In the genomic region with DNA sequence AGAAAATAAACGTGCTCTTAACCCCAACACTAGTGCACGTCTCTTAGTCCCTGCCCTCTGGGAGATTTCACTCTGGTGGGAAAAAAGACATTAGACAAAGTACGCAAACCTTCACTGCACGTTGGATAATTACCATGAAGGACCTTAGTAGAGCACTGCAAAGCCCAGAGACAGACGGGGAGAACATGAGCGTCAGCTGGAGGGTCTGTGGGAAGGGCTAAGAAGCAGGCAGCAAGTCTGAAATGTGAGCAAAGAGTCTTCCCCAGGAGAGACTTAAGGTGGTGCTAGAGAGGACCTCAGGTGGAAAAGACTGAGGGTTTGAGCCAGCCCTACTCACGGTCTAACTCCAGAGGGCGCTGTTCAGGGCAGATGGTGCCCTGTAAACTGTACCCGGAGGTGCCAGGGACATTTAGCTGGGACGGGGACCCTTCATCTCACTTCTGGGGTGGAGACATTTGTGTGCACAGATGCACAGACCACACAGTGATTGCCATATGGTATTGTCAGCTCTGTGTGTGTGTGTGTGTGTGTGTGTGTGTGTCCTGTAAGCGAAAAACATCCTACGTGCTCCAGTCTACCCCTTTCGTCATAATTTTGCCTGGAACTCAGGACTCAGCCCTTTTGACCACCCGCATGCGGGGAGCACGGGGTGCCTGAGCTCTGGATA, we compare ENCODE assay signal across 8 cellular contexts. TPM values are rescaled to one million over a fixed set of nuclear protein-coding genes. Genes with fewer than 3 reads are reported as not detected.
A peak's percentile ranks its signal among the peaks of the same experiment; 100 is the strongest.
DNase-seq lines count a peak whose midpoint lies in the region; ATAC-seq, FAIRE-seq and TF ChIP-seq lines count a peak whose summit lies in the region.

No MANE protein-coding gene starts in this region.

- H3K36me3 ChIP-seq in heart left ventricle: no peaks in the 10 kb centered on the region
- no peaks in the 10 kb centered on the region for H3K36me3 ChIP-seq in right atrium auricular region
- H3K36me3 ChIP-seq in Peyer's patch: no peaks in the 10 kb centered on the region
- no peaks in the 10 kb centered on the region for H3K36me3 ChIP-seq in GM12878 (ENCODE audit: control insufficient read depth in 2 of 2, insufficient read depth in 2 of 2, low read length in 1 of 2)

- FAIRE-seq in GM12878 (lab: Jason Lieb, UNC) (peak; percentile 80), urothelium cell line (lab: Jason Lieb, UNC) (no peak)

- peaks cover 0 to 54% (median 14%) of the 10 kb centered on the region in 9 donors for H3K27me3 ChIP-seq in heart left ventricle
- no peaks in the 10 kb centered on the region for H3K27me3 ChIP-seq in right atrium auricular region
- H3K27me3 ChIP-seq in Peyer's patch: no peaks in the 10 kb centered on the region
- no peaks in the 10 kb centered on the region; a peak in 3 of 4 replicates for H3K27me3 ChIP-seq in GM12878 (replicated peaks in 1 of 2; ENCODE audit: control insufficient read depth in 2 of 2, insufficient read depth in 2 of 2, low read length in 1 of 2)

- TF ChIP-seq POLR2A in heart left ventricle (IDR thresholded peaks at IDR 0.05) (no peak), Peyer's patch (IDR thresholded peaks at IDR 0.05) (no peak), GM12878 (IDR thresholded peaks at IDR 0.05; ENCODE audit: low read depth, low read length) (no peak)

- H4K20me1 ChIP-seq in GM12878 (ENCODE audit: control insufficient read depth, insufficient read depth): no peaks in the 10 kb centered on the region

- TF ChIP-seq CTCF in heart left ventricle (IDR thresholded peaks at IDR 0.05): peak in 11 of 12 donors; percentile 18 to 57 (median 39)
- TF ChIP-seq CTCF in right atrium auricular region (IDR thresholded peaks at IDR 0.05): peak in 1 of 2 donors; percentile 58
- peak in 4 of 6 experiments; percentile 33 to 54 (median 49) for TF ChIP-seq CTCF in Peyer's patch (IDR thresholded peaks at IDR 0.05)
- TF ChIP-seq CTCF in GM12878 (IDR thresholded peaks at IDR 0.05 in 2 of 3, conservative IDR thresholded peaks at IDR 0.05 in 1 of 3; ENCODE audit: control insufficient read depth in 2 of 3, extremely low read depth in 1 of 3, insufficient read depth in 1 of 3, low read depth in 3 of 3, low read length in 3 of 3): peak; percentile 63 to 95 (median 86)

- TF ChIP-seq RAD21 in GM12878 (IDR thresholded peaks at IDR 0.05; ENCODE audit: insufficient read depth, low read depth, low read length): peak; percentile 31; the same call in 1 of the 2 replicates

- POLR2A ChIA-PET in GM12878 (lab: Charles Lee): interaction anchor here (0.6 to 1.2 kb wide), 4 partner anchors 14 to 41 kb away, joined by 3 to 6 read pairs (median 4); a partner anchor contains a TSS

- H3K79me2 ChIP-seq in GM12878 (ENCODE audit: control insufficient read depth, insufficient read depth, low read length): no peaks in the 10 kb centered on the region

- CTCF ChIA-PET in GM12878 (lab: Yijun Ruan, JAX): interaction anchor here (0.5 to 21.3 kb wide), 22 partner anchors 11 to 386 kb away, joined by 3 to 658 read pairs (median 4); a partner anchor contains a TSS

- DNase-seq in heart left ventricle (peak in 1 of 5 donors; percentile 20), right atrium auricular region (ENCODE audit: low spot score) (no peak), LoVo (ENCODE audit: low spot score) (peak; percentile 32), Peyer's patch (no peak), GM12878 (ENCODE audit: low read depth, low spot score) (peak; percentile 24), left colon (no peak), urothelium cell line (ENCODE audit: low spot score) (peak; percentile 84)

- H3K4me1 ChIP-seq in heart left ventricle (peaks cover 0 to 27% (median 8%) of the 10 kb centered on the region in 12 donors), right atrium auricular region (peaks cover 0 to 18% of the 10 kb centered on the region in 2 donors), Peyer's patch (peaks cover 0 to 9% (median 3%) of the 10 kb centered on the region in 4 donors), GM12878 (ENCODE audit: control insufficient read depth, insufficient read depth, low read length) (no peaks in the 10 kb centered on the region)

- no peak overlapping the region for H3K4me3 ChIP-seq in heart left ventricle
- H3K4me3 ChIP-seq in right atrium auricular region: no peak overlapping the region
- H3K4me3 ChIP-seq in Peyer's patch: no peak overlapping the region
- no peak overlapping the region for H3K4me3 ChIP-seq in GM12878

- ATAC-seq in heart left ventricle (peak in 3 of 4 donors; percentile 29 to 45 (median 31)), GM12878 (peak; percentile 88), left colon (peak; percentile 52), GM18858 (IDR thresholded peaks at IDR 0.05; ENCODE audit: unreplicated experiment) (no peak)

- H3K9me3 ChIP-seq in heart left ventricle (no peaks in the 10 kb centered on the region), right atrium auricular region (no peaks in the 10 kb centered on the region), Peyer's patch (no peaks in the 10 kb centered on the region), GM12878 (replicated peaks; ENCODE audit: control insufficient read depth, insufficient read depth, low read length) (no peaks in the 10 kb centered on the region)

- intact Hi-C loops in heart left ventricle (cut with DNase I): loop anchor here in 3 of 10 donors (10.0 kb wide), 3 partner anchors 51 to 251 kb away; a partner anchor contains a TSS
- intact Hi-C loops in GM12878 (cut with micrococcal nuclease; ENCODE audit: unreplicated experiment): no loop called here
- intact Hi-C loops in left colon (cut with DNase I, micrococcal nuclease): no loop called here

- H3K4me2 ChIP-seq in GM12878 (ENCODE audit: control insufficient read depth, insufficient read depth): no peak overlapping the region

- RAD21 ChIA-PET in GM12878 (lab: Charles Lee; ENCODE audit: unreplicated experiment): interaction anchor here (0.7 to 11.3 kb wide), 6 partner anchors 9 to 253 kb away, joined by 3 to 160 read pairs (median 8); no protein-coding TSS in a partner anchor

- SMC1A ChIA-PET in GM12878 (lab: Charles Lee; ENCODE audit: uncharacterized antibody, unreplicated experiment): interaction anchor here (0.6 to 1.4 kb wide), 5 partner anchors 9 to 141 kb away, joined by 3 to 5 read pairs (median 4); no protein-coding TSS in a partner anchor

- WGBS in heart left ventricle, 4 donors: 28 to 37% (median 36%) methylated on average over 12 to 16 of the region's 16 CpGs
- WGBS in GM12878 (ENCODE audit: insufficient coverage, insufficient replicate concordance, low lambda C conversion rate, missing lambda C conversion rate): 25% methylated on average over 15 of the region's 16 CpGs

- no peak overlapping the region for H2AFZ ChIP-seq in GM12878 (ENCODE audit: control insufficient read depth, low read depth, low read length)

- no peak for TF ChIP-seq EP300 in GM12878 (IDR thresholded peaks at IDR 0.05; ENCODE audit: borderline replicate concordance in 1 of 2, control insufficient read depth in 1 of 2, low read depth in 2 of 2, low read length in 2 of 2)

- in situ Hi-C loops in GM12878 (cut with MboI): no loop called here

- BruUV-seq in GM12878 (replicated peaks; lab: Mats Ljungman, UMichigan): no TSS peak

- H3K27ac ChIP-seq in heart left ventricle (no peak overlapping the region), right atrium auricular region (no peak overlapping the region), Peyer's patch (no peak overlapping the region), GM12878 (ENCODE audit: control insufficient read depth, insufficient read depth) (no peak overlapping the region)

- no peak overlapping the region for H3K9ac ChIP-seq in GM12878 (ENCODE audit: control insufficient read depth, insufficient read depth, low read length)

RNA-seq across cellular contexts. Expression of a gene that starts 9.9 kb away (rescaled TPM):
- total RNA-seq in heart left ventricle: 1 to 10 TPM in 2 of 9 donors, under 1 TPM in 7; 0.16 to 3.6 (median 0.33) TPM
- 1 to 10 TPM in 1 of 2 donors, under 1 TPM in 1; 0.76 to 5.3 TPM for polyA plus RNA-seq in heart left ventricle
- total RNA-seq in right atrium auricular region: 1 to 10 TPM in 1 of 2 donors, under 1 TPM in 1; 0.82 to 2.3 TPM
- under 1 TPM in 2 of 4 donors, not detected in 2; 0.27 to 0.66 TPM for total RNA-seq in Peyer's patch
- not detected in 2 replicates for total RNA-seq in GM12878 (2013; cell fraction: nucleolus; rRNA removed)
- total RNA-seq in GM12878 (2014; rRNA removed): not detected in 2 replicates
- total RNA-seq in GM12878 (2014; rRNA removed; fragmentation: Illumina TruSeq; extraction: Trizol): 0.04 TPM in 1 of 2 replicates, not detected in the other
- total RNA-seq in GM12878 (2021): not detected in 2 replicates
- polyA plus RNA-seq in GM12878 (2011; ENCODE audit: low read depth): not detected
- polyA plus RNA-seq in GM12878 (2011; rRNA removed): not detected in 2 replicates
- not detected in 2 replicates for polyA plus RNA-seq in GM12878 (2011; cell fraction: cytosol; rRNA removed)
- polyA plus RNA-seq in GM12878 (2011; cell fraction: nucleus; rRNA removed): not detected in 2 replicates
- polyA plus RNA-seq in GM12878 (2012): 0.04 TPM in 1 of 2 replicates, not detected in the other
- polyA plus RNA-seq in GM12878 (2014; fragmentation: Illumina TruSeq; extraction: Trizol): not detected in 2 replicates
- not detected for polyA plus RNA-seq in GM12878 (2014; fragmentation: Nextera tagmentation; extraction: Ambion mirVana)
- not detected in 2 replicates for polyA plus RNA-seq in GM12878 (2014; rRNA removed)
- not detected for polyA plus RNA-seq in GM12878 (2016; fragmentation: Nextera tagmentation; extraction: Ambion mirVana)
- polyA minus RNA-seq in GM12878 (2011; rRNA and poly(A)+ RNA removed): not detected in 2 replicates
- polyA minus RNA-seq in GM12878 (2011; cell fraction: cytosol; rRNA and poly(A)+ RNA removed): not detected in 2 replicates
- polyA minus RNA-seq in GM12878 (2011; cell fraction: nucleus; rRNA and poly(A)+ RNA removed): not detected in 2 replicates
- under 1 TPM in 1 of 2 donors, not detected in 1; 0.17 TPM for total RNA-seq in left colon

RNA-seq across cellular contexts. Expression of a gene that starts 35.6 kb away (rescaled TPM):
- 1,000 to 10,000 TPM in 6 of 9 donors, 100 to 1,000 TPM in 3; 836 to 1,525 (median 1,097) TPM for total RNA-seq in heart left ventricle
- polyA plus RNA-seq in heart left ventricle: 1,000 to 10,000 TPM; 1,669 to 2,599 TPM
- 1,000 to 10,000 TPM; 1,458 to 1,831 TPM for total RNA-seq in right atrium auricular region
- total RNA-seq in Peyer's patch: 1,000 to 10,000 TPM in 3 of 4 donors, 100 to 1,000 TPM in 1; 932 to 2,029 (median 1,420) TPM
- total RNA-seq in GM12878 (2013; cell fraction: nucleolus; rRNA removed): 258 and 286 TPM in 2 replicates
- 3,345 and 3,660 TPM in 2 replicates for total RNA-seq in GM12878 (2014; rRNA removed)
- 4,424 and 4,557 TPM in 2 replicates for total RNA-seq in GM12878 (2014; rRNA removed; fragmentation: Illumina TruSeq; extraction: Trizol)
- total RNA-seq in GM12878 (2021): 2,884 and 2,984 TPM in 2 replicates
- polyA plus RNA-seq in GM12878 (2011; ENCODE audit: low read depth): 2,420 TPM
- 2,325 and 2,496 TPM in 2 replicates for polyA plus RNA-seq in GM12878 (2011; rRNA removed)
- 3,209 and 3,744 TPM in 2 replicates for polyA plus RNA-seq in GM12878 (2011; cell fraction: cytosol; rRNA removed)
- 1,169 and 1,252 TPM in 2 replicates for polyA plus RNA-seq in GM12878 (2011; cell fraction: nucleus; rRNA removed)
- 3,096 and 4,247 TPM in 2 replicates for polyA plus RNA-seq in GM12878 (2012)
- polyA plus RNA-seq in GM12878 (2014; fragmentation: Illumina TruSeq; extraction: Trizol): 2,387 and 5,536 TPM in 2 replicates
- polyA plus RNA-seq in GM12878 (2014; fragmentation: Nextera tagmentation; extraction: Ambion mirVana): 1,000 to 10,000 TPM; 4,826 to 5,082 TPM
- polyA plus RNA-seq in GM12878 (2014; rRNA removed): 4,304 and 4,328 TPM in 2 replicates
- 1,000 to 10,000 TPM; 1,862 to 1,965 TPM for polyA plus RNA-seq in GM12878 (2016; fragmentation: Nextera tagmentation; extraction: Ambion mirVana)
- 917 and 1,360 TPM in 2 replicates for polyA minus RNA-seq in GM12878 (2011; rRNA and poly(A)+ RNA removed)
- polyA minus RNA-seq in GM12878 (2011; cell fraction: cytosol; rRNA and poly(A)+ RNA removed): 437 and 484 TPM in 2 replicates
- polyA minus RNA-seq in GM12878 (2011; cell fraction: nucleus; rRNA and poly(A)+ RNA removed): 126 and 168 TPM in 2 replicates
- 1,000 to 10,000 TPM; 1,376 to 1,435 TPM for total RNA-seq in left colon

RNA-seq across cellular contexts. Expression of a gene that starts 38.2 kb away (rescaled TPM):
- 10 to 100 TPM in 1 of 9 donors, 1 to 10 TPM in 8; 4.3 to 13.4 (median 7.1) TPM for total RNA-seq in heart left ventricle
- polyA plus RNA-seq in heart left ventricle: 10 to 100 TPM in 1 of 2 donors, 1 to 10 TPM in 1; 6.1 to 14.3 TPM
- total RNA-seq in right atrium auricular region: 10 to 100 TPM in 1 of 2 donors, 1 to 10 TPM in 1; 3.6 to 13.4 TPM
- total RNA-seq in Peyer's patch: 1 to 10 TPM; 2.5 to 5.0 (median 2.8) TPM
- 33.2 and 35.6 TPM in 2 replicates for total RNA-seq in GM12878 (2013; cell fraction: nucleolus; rRNA removed)
- 6.2 and 8.7 TPM in 2 replicates for total RNA-seq in GM12878 (2014; rRNA removed)
- total RNA-seq in GM12878 (2014; rRNA removed; fragmentation: Illumina TruSeq; extraction: Trizol): 2.3 and 4.3 TPM in 2 replicates
- 10.1 and 15.6 TPM in 2 replicates for total RNA-seq in GM12878 (2021)
- polyA plus RNA-seq in GM12878 (2011; ENCODE audit: low read depth): 9.6 TPM
- polyA plus RNA-seq in GM12878 (2011; rRNA removed): 3.6 and 8.0 TPM in 2 replicates
- polyA plus RNA-seq in GM12878 (2011; cell fraction: cytosol; rRNA removed): 6.3 and 7.0 TPM in 2 replicates
- 38.2 and 38.3 TPM in 2 replicates for polyA plus RNA-seq in GM12878 (2011; cell fraction: nucleus; rRNA removed)
- 4.2 and 4.6 TPM in 2 replicates for polyA plus RNA-seq in GM12878 (2012)
- 3.8 and 6.3 TPM in 2 replicates for polyA plus RNA-seq in GM12878 (2014; fragmentation: Illumina TruSeq; extraction: Trizol)
- polyA plus RNA-seq in GM12878 (2014; fragmentation: Nextera tagmentation; extraction: Ambion mirVana): under 1 TPM; 0.06 to 0.18 TPM
- 12.6 and 14.1 TPM in 2 replicates for polyA plus RNA-seq in GM12878 (2014; rRNA removed)
- polyA plus RNA-seq in GM12878 (2016; fragmentation: Nextera tagmentation; extraction: Ambion mirVana): 1 to 10 TPM; 4.7 to 6.5 TPM
- 33.6 TPM in 2 replicates for polyA minus RNA-seq in GM12878 (2011; rRNA and poly(A)+ RNA removed)
- polyA minus RNA-seq in GM12878 (2011; cell fraction: cytosol; rRNA and poly(A)+ RNA removed): 4.1 and 4.9 TPM in 2 replicates
- 19.9 and 28.1 TPM in 2 replicates for polyA minus RNA-seq in GM12878 (2011; cell fraction: nucleus; rRNA and poly(A)+ RNA removed)
- total RNA-seq in left colon: 10 to 100 TPM; 12.7 to 16.1 TPM

Comparison
In these comparisons a context has a peak if more than half of its experiments do, and no peak if none do; other contexts are left out.
1. DNase-seq: peak in LoVo (single experiment), GM12878 (single experiment) and urothelium cell line (single experiment); none in right atrium auricular region (single experiment), Peyer's patch (0 of 3) and left colon (0 of 2).